Comparison of ENCODE assay signal across 8 cellular contexts in genomic region chr9:136949239-136949816, GRCh38. TPM values are rescaled to one million over a fixed set of nuclear protein-coding genes. Genes with fewer than 3 reads are reported as not detected.
DNase-seq lines count a peak whose midpoint lies in the region; ATAC-seq and TF ChIP-seq lines count a peak whose summit lies in the region.

No MANE protein-coding gene starts in this region.

- H3K36me3 Mint-ChIP-seq in activated CD4-positive, alpha-beta T cell treated with anti-CD3 and anti-CD28 coated beads, Interleukin-2, amount 10 ng/mL, durations not matched to agents 24 days and 14 days (ENCODE audit: low read depth): no peaks in the 10 kb centered on the region

- H3K27me3 ChIP-seq in tibial artery: no peaks in the 10 kb centered on the region

- no peak for DNase-seq in activated CD4-positive, alpha-beta T cell treated with anti-CD3 and anti-CD28 coated beads, Interleukin-2, amount 10 ng/mL, durations not matched to agents 24 days and 14 days
- no peak for DNase-seq in activated CD4-positive, alpha-beta T cell treated with anti-CD3 and anti-CD28 coated beads for 1 hour
- no peak for DNase-seq in left lobe of liver (ENCODE audit: low spot score)
- DNase-seq in tibial artery: no peak
- DNase-seq in NCI-H1930 (lab: John Stamatoyannopoulos, UW): no peak
- DNase-seq in hepatic stellate cell (ENCODE audit: low spot score): no peak

- peaks cover 7% of the 10 kb centered on the region for H3K4me1 Mint-ChIP-seq in activated CD4-positive, alpha-beta T cell treated with anti-CD3 and anti-CD28 coated beads, Interleukin-2, amount 10 ng/mL, durations not matched to agents 24 days and 14 days

- H3K9me3 ChIP-seq in tibial artery: no peaks in the 10 kb centered on the region

- peak overlapping the region; percentile 76 for H3K27ac Mint-ChIP-seq in activated CD4-positive, alpha-beta T cell treated with anti-CD3 and anti-CD28 coated beads, Interleukin-2, amount 10 ng/mL, durations not matched to agents 24 days and 14 days

- no peak for TF ChIP-seq CTCF in tibial artery (IDR thresholded peaks at IDR 0.05)

- H3K4me3 Mint-ChIP-seq in activated CD4-positive, alpha-beta T cell treated with anti-CD3 and anti-CD28 coated beads, Interleukin-2, amount 10 ng/mL, durations not matched to agents 24 days and 14 days: peak overlapping the region; percentile 88

- peak overlapping the region; percentile 99 for H3K27ac ChIP-seq in angular gyrus (ENCODE audit: low read depth, low read length)
- H3K27ac ChIP-seq in tibial artery: peak overlapping the region; percentile 86 to 89

- intact Hi-C loops in activated CD4-positive, alpha-beta T cell treated with anti-CD3 and anti-CD28 coated beads, Interleukin-2, amount 10 ng/mL, durations not matched to agents 24 days and 14 days (cut with micrococcal nuclease): no loop called here
- intact Hi-C loops in tibial artery (cut with DNase I; ENCODE audit: low total_unique reads): no loop called here

- peak; percentile 2 for ATAC-seq in left lobe of liver
- ATAC-seq in GM19452 (IDR thresholded peaks at IDR 0.05; ENCODE audit: unreplicated experiment): no peak

- H3K4me3 ChIP-seq in tibial artery: peak overlapping the region; percentile 61 to 93

- H3K36me3 ChIP-seq in tibial artery: no peaks in the 10 kb centered on the region

- peaks cover 0 to 39% (median 29%) of the 10 kb centered on the region in 4 donors for H3K4me1 ChIP-seq in tibial artery

- no peaks in the 10 kb centered on the region for H3K9me3 Mint-ChIP-seq in activated CD4-positive, alpha-beta T cell treated with anti-CD3 and anti-CD28 coated beads, Interleukin-2, amount 10 ng/mL, durations not matched to agents 24 days and 14 days

- no peaks in the 10 kb centered on the region for H3K27me3 Mint-ChIP-seq in activated CD4-positive, alpha-beta T cell treated with anti-CD3 and anti-CD28 coated beads, Interleukin-2, amount 10 ng/mL, durations not matched to agents 24 days and 14 days

RNA-seq across cellular contexts. Expression of gene LCN12, which starts 2.7 kb away (rescaled TPM):
- total RNA-seq in activated CD4-positive, alpha-beta T cell treated with anti-CD3 and anti-CD28 coated beads, Interleukin-2, amount 10 ng/mL, durations not matched to agents 24 days and 14 days: 1.3 and 2.3 TPM in 2 replicates
- total RNA-seq in left lobe of liver: 30.3 TPM

RNA-seq across cellular contexts. Expression of gene C8G, which starts 4.3 kb away (rescaled TPM):
- total RNA-seq in activated CD4-positive, alpha-beta T cell treated with anti-CD3 and anti-CD28 coated beads, Interleukin-2, amount 10 ng/mL, durations not matched to agents 24 days and 14 days: 0.69 and 1.7 TPM in 2 replicates
- total RNA-seq in left lobe of liver: 411 TPM

RNA-seq across cellular contexts. Expression of gene FBXW5, which starts 4.8 kb away (rescaled TPM):
- total RNA-seq in activated CD4-positive, alpha-beta T cell treated with anti-CD3 and anti-CD28 coated beads, Interleukin-2, amount 10 ng/mL, durations not matched to agents 24 days and 14 days: 92.7 and 93.6 TPM in 2 replicates
- 112 TPM for total RNA-seq in left lobe of liver

RNA-seq across cellular contexts. Expression of gene PTGDS, which starts 28.0 kb away (rescaled TPM):
- not detected in 2 replicates for total RNA-seq in activated CD4-positive, alpha-beta T cell treated with anti-CD3 and anti-CD28 coated beads, Interleukin-2, amount 10 ng/mL, durations not matched to agents 24 days and 14 days
- 5.2 TPM for total RNA-seq in left lobe of liver

RNA-seq across cellular contexts. Expression of gene LCNL1, which starts 33.5 kb away (rescaled TPM):
- not detected in 2 replicates for total RNA-seq in activated CD4-positive, alpha-beta T cell treated with anti-CD3 and anti-CD28 coated beads, Interleukin-2, amount 10 ng/mL, durations not matched to agents 24 days and 14 days
- total RNA-seq in left lobe of liver: not detected

Comparison
In these comparisons a context has a peak if more than half of its experiments do, and no peak if none do; other contexts are left out.
1. RNA of gene C8G, which starts 4.3 kb away (total RNA-seq): 411 TPM in left lobe of liver (single experiment); 0.69 to 1.7 TPM in activated CD4-positive, alpha-beta T cell treated with anti-CD3 and anti-CD28 coated beads, Interleukin-2, amount 10 ng/mL, durations not matched to agents 24 days and 14 days; every median in the first group is over 100 times any median in the second.